ENCODE assay signal across 14 cellular contexts in the genomic region with DNA sequence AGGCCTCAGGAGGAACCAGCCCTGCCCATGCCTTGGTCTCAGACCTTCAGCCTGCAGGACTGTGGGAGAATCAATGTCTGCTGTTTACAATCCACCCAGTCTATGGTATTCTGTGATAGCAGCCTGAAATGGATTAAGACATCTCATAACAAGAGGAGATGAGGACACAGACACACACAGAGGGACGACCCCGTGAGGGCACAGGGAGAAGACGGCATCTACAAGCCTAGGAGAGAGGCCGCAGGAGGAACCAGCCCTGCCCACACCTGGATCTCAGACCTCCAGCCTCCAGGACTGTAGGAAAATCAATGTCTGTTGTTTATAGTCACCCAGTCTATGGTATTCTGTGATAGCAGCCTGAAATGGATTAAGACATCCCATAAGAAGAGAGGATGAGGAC. TPM values are rescaled to one million over a fixed set of nuclear protein-coding genes. Genes with fewer than 3 reads are reported as not detected.
DNase-seq lines count a peak whose midpoint lies in the region; ATAC-seq, FAIRE-seq and TF ChIP-seq lines count a peak whose summit lies in the region.
"Had no signal": no experiment of that assay in that cellular context is flagged by ENCODE, and none has a peak within 500 bp of the region (broad histone marks: within the 10 kb centered on the region; RNA-seq: fewer than 3 reads in every experiment).

No MANE protein-coding gene starts in this region.

- H3K27me3 Mint-ChIP-seq in activated CD8-positive, alpha-beta T cell treated with anti-CD3 and anti-CD28 coated beads for 36 hours, result no peaks in the 10 kb centered on the region
- H3K27me3 Mint-ChIP-seq in stimulated activated naive CD8-positive, alpha-beta T cell treated with anti-CD3 and anti-CD28 coated beads, Interleukin-15, amount 100 ng/mL, for 72 hours, result no peaks in the 10 kb centered on the region
- H3K27me3 Mint-ChIP-seq: dendritic cell treated with granulocyte-macrophage colony-stimulating factor and Interleukin-4, amounts not matched to agents 40 ng/mL and 50 ng/mL, for 4 days had no signal

- no peak overlapping the region for H3K27ac ChIP-seq in kidney (ENCODE audit: low read depth in 2 of 2, low read length in 2 of 2)

- intact Hi-C loops in activated CD8-positive, alpha-beta T cell treated with anti-CD3 and anti-CD28 coated beads for 36 hours (cut with micrococcal nuclease), result no loop called here
- intact Hi-C loops in kidney (cut with DNase I), result no loop called here

- ATAC-seq in activated CD8-positive, alpha-beta T cell treated with anti-CD3 and anti-CD28 coated beads for 36 hours, result no peak
- ATAC-seq in stimulated activated naive CD8-positive, alpha-beta T cell treated with anti-CD3 and anti-CD28 coated beads, Interleukin-15, amount 100 ng/mL, for 72 hours, result no peak
- ATAC-seq: K562 had no signal

- peak overlapping the region; percentile 49 for H3K27ac Mint-ChIP-seq in activated CD8-positive, alpha-beta T cell treated with anti-CD3 and anti-CD28 coated beads for 36 hours
- H3K27ac Mint-ChIP-seq in stimulated activated naive CD8-positive, alpha-beta T cell treated with anti-CD3 and anti-CD28 coated beads, Interleukin-15, amount 100 ng/mL, for 72 hours, result peak overlapping the region in 1 of 2 donors; percentile 93

- peak overlapping the region in 1 of 2 donors; percentile 26 for H3K4me3 ChIP-seq in kidney (ENCODE audit: low read length in 2 of 2)
- H3K4me3 ChIP-seq: K562 had no signal

- TF ChIP-seq CTCF in activated CD8-positive, alpha-beta T cell treated with anti-CD3 and anti-CD28 coated beads for 36 hours (IDR thresholded peaks at IDR 0.05), result no peak
- TF ChIP-seq CTCF in kidney (IDR thresholded peaks at IDR 0.05; ENCODE audit: borderline replicate concordance, extremely low read depth, insufficient read depth), result no peak

- CTCF ChIA-PET in activated CD8-positive, alpha-beta T cell treated with anti-CD3 and anti-CD28 coated beads for 36 hours (lab: Charles Lee), result no interaction called here

- H3K9ac ChIP-seq in kidney (ENCODE audit: low read length in 2 of 2), result no peak overlapping the region

- peaks cover 32% of the 10 kb centered on the region for H3K4me1 Mint-ChIP-seq in activated CD8-positive, alpha-beta T cell treated with anti-CD3 and anti-CD28 coated beads for 36 hours (ENCODE audit: low read depth)
- peaks cover 56% of the 10 kb centered on the region for H3K4me1 Mint-ChIP-seq in stimulated activated naive CD8-positive, alpha-beta T cell treated with anti-CD3 and anti-CD28 coated beads, Interleukin-15, amount 100 ng/mL, for 72 hours

- no peaks in the 10 kb centered on the region for H3K9me3 Mint-ChIP-seq in activated CD8-positive, alpha-beta T cell treated with anti-CD3 and anti-CD28 coated beads for 36 hours
- no peaks in the 10 kb centered on the region for H3K9me3 Mint-ChIP-seq in stimulated activated naive CD8-positive, alpha-beta T cell treated with anti-CD3 and anti-CD28 coated beads, Interleukin-15, amount 100 ng/mL, for 72 hours
- H3K9me3 Mint-ChIP-seq: dendritic cell treated with granulocyte-macrophage colony-stimulating factor and Interleukin-4, amounts not matched to agents 40 ng/mL and 50 ng/mL, for 4 days had no signal

- peaks cover 8 to 21% of the 10 kb centered on the region in 2 donors for H3K4me1 ChIP-seq in kidney (ENCODE audit: control insufficient read depth in 1 of 2, insufficient read depth in 1 of 2, low read depth in 1 of 2, low read length in 2 of 2)

- peak; percentile 36 for DNase-seq in activated effector memory CD4-positive, alpha-beta T cell treated with anti-CD3 and anti-CD28 coated beads, Interleukin-2, amount 50 U/mL, for 16 hours
- DNase-seq in activated effector memory CD4-positive, alpha-beta T cell treated with Interleukin-2 at 50 U/mL for 16 hours, result no peak
- no peak for DNase-seq in activated CD8-positive, alpha-beta T cell treated with anti-CD3 and anti-CD28 coated beads for 36 hours
- DNase-seq in kidney (peak; percentile 54), hippocampal formation (lab: John Stamatoyannopoulos, UW) (no peak), NCI-H774 (lab: John Stamatoyannopoulos, UW) (no peak)
- DNase-seq in stimulated activated naive CD8-positive, alpha-beta T cell treated with anti-CD3 and anti-CD28 coated beads, Interleukin-15, amount 100 ng/mL, for 72 hours, result no peak
- no peak for DNase-seq in effector CD8-positive, alpha-beta T cell (lab: John Stamatoyannopoulos, UW)
- DNase-seq: GF-D8, NCI-H1436, NCI-H524 treated with DMSO at 0.1 percent for 48 hours had no signal

- no peaks in the 10 kb centered on the region for H3K9me3 ChIP-seq in kidney (ENCODE audit: control insufficient read depth in 1 of 2, low read length in 2 of 2)

- FAIRE-seq in kidney (lab: Jason Lieb, UNC), result no peak
- FAIRE-seq: islet of Langerhans, K562 had no signal

- H3K36me3 Mint-ChIP-seq in activated CD8-positive, alpha-beta T cell treated with anti-CD3 and anti-CD28 coated beads for 36 hours (ENCODE audit: low read depth), result peaks cover 72% of the 10 kb centered on the region

- peak overlapping the region; percentile 91 for H3K4me3 Mint-ChIP-seq in activated CD8-positive, alpha-beta T cell treated with anti-CD3 and anti-CD28 coated beads for 36 hours
- peak overlapping the region; percentile 21 to 71 for H3K4me3 Mint-ChIP-seq in stimulated activated naive CD8-positive, alpha-beta T cell treated with anti-CD3 and anti-CD28 coated beads, Interleukin-15, amount 100 ng/mL, for 72 hours

- peaks cover 39 to 61% of the 10 kb centered on the region in 2 donors for H3K36me3 ChIP-seq in kidney (ENCODE audit: control insufficient read depth in 1 of 2, insufficient read depth in 2 of 2, low read length in 2 of 2)

- POLR2A ChIA-PET in activated CD8-positive, alpha-beta T cell treated with anti-CD3 and anti-CD28 coated beads for 36 hours (lab: Charles Lee), result no interaction called here

RNA-seq across cellular contexts. Expression of gene SLC25A6, which starts 3.3 kb away (rescaled TPM):
- 100 to 1,000 TPM; 460 to 476 TPM for total RNA-seq in activated CD8-positive, alpha-beta T cell treated with anti-CD3 and anti-CD28 coated beads for 36 hours
- 357 TPM for total RNA-seq in kidney
- polyA plus RNA-seq in kidney (ENCODE audit: insufficient read depth, low read depth, low replicate concordance), result 654 TPM

RNA-seq across cellular contexts. Expression of gene IL3RA, which starts 52.1 kb away (rescaled TPM):
- total RNA-seq in activated CD8-positive, alpha-beta T cell treated with anti-CD3 and anti-CD28 coated beads for 36 hours, result not detected
- 4.6 TPM for total RNA-seq in kidney
- polyA plus RNA-seq in kidney (ENCODE audit: insufficient read depth, low read depth, low replicate concordance), result 10.2 TPM
- total RNA-seq: K562 had no signal
- polyA plus RNA-seq: K562 had no signal

Comparison
In these comparisons a context has a peak if more than half of its experiments do, and no peak if none do; other contexts are left out.
1. DNase-seq: peak in activated effector memory CD4-positive, alpha-beta T cell treated with anti-CD3 and anti-CD28 coated beads, Interleukin-2, amount 50 U/mL, for 16 hours (single experiment) and kidney (single experiment); none in activated effector memory CD4-positive, alpha-beta T cell treated with Interleukin-2 at 50 U/mL for 16 hours (single experiment), activated CD8-positive, alpha-beta T cell treated with anti-CD3 and anti-CD28 coated beads for 36 hours (single experiment), stimulated activated naive CD8-positive, alpha-beta T cell treated with anti-CD3 and anti-CD28 coated beads, Interleukin-15, amount 100 ng/mL, for 72 hours (0 of 2), hippocampal formation (0 of 2), NCI-H774 (single experiment) and effector CD8-positive, alpha-beta T cell (single experiment).